12 cellular contexts compared by ENCODE assay signal in genomic region chr6:47669684-47670515, GRCh38. TPM values are rescaled to one million over a fixed set of nuclear protein-coding genes. Genes with fewer than 3 reads are reported as not detected.
DNase-seq lines count a peak whose midpoint lies in the region; ATAC-seq and TF ChIP-seq lines count a peak whose summit lies in the region.
"Had no signal": no experiment of that assay in that cellular context is flagged by ENCODE, and none has a peak within 500 bp of the region (broad histone marks: within the 10 kb centered on the region; RNA-seq: fewer than 3 reads in every experiment).

No MANE protein-coding gene starts in this region.

- ATAC-seq in HG03460 (IDR thresholded peaks at IDR 0.05; ENCODE audit: unreplicated experiment), result no peak

- H3K36me3 ChIP-seq in H7 (replicated peaks; ENCODE audit: control insufficient read depth, insufficient read depth, low read length), result no peaks in the 10 kb centered on the region
- H3K36me3 ChIP-seq in fibroblast of lung (ENCODE audit: control insufficient read depth, insufficient read depth, low read length), result no peaks in the 10 kb centered on the region
- H3K36me3 ChIP-seq: ascending aorta had no signal

- no peaks in the 10 kb centered on the region for H3K9me3 ChIP-seq in fibroblast of lung (ENCODE audit: control insufficient read depth, insufficient read depth, low read depth, low read length)
- H3K9me3 ChIP-seq: ascending aorta had no signal

- H4K20me1 ChIP-seq in fibroblast of lung (ENCODE audit: control insufficient read depth, extremely low read depth, insufficient read depth, low read length), result no peaks in the 10 kb centered on the region

- no peak overlapping the region for H3K9ac ChIP-seq in fibroblast of lung (ENCODE audit: insufficient read depth, low read length)

- in situ Hi-C loops in G401 (cut with HindIII; ENCODE audit: low sequenced_read_pairs), result no loop called here

- no peak overlapping the region for H3K4me2 ChIP-seq in fibroblast of lung (ENCODE audit: extremely low read depth, insufficient read depth, low read length)

- no peak overlapping the region for H3K27ac ChIP-seq in fibroblast of lung (ENCODE audit: insufficient read depth, low read length)
- H3K27ac ChIP-seq: ascending aorta had no signal

- TF ChIP-seq CTCF in fibroblast of lung (conservative IDR thresholded peaks at IDR 0.05 in 1 of 2, IDR thresholded peaks at IDR 0.05 in 1 of 2; ENCODE audit: low read depth in 1 of 2, low read length in 2 of 2), result no peak
- no peak for TF ChIP-seq CTCF in retinal pigment epithelial cell (conservative IDR thresholded peaks at IDR 0.05; ENCODE audit: low read depth, low read length)

- peak; percentile 19 for DNase-seq in H7
- DNase-seq in NCI-H82 (lab: John Stamatoyannopoulos, UW), result peak; percentile 87
- DNase-seq in fibroblast of lung (ENCODE audit: low read depth in 2 of 2), result peak; percentile 9 to 64
- peak; percentile 77 for DNase-seq in retinal pigment epithelial cell (ENCODE audit: low read depth)
- DNase-seq in NOMO-1 treated with dmso at 0.1 percent for 144 hours (lab: John Stamatoyannopoulos, UW; ENCODE audit: unreplicated experiment), result no peak
- no peak for DNase-seq in G401 (ENCODE audit: low spot score)
- DNase-seq in stimulated activated naive CD4-positive, alpha-beta T cell treated with Interleukin-2 at 50 U/mL for 16 hours (lab: John Stamatoyannopoulos, UW), result no peak
- DNase-seq: activated CD4-positive, alpha-beta T cell treated with anti-CD3 and anti-CD28 coated beads, Interleukin-2, amount 50 U/mL, for 1 hour; NCI-H526 treated with DMSO at 0.1 percent for 48 hours had no signal

- no peaks in the 10 kb centered on the region for H3K27me3 ChIP-seq in H7 (ENCODE audit: control insufficient read depth, insufficient read depth, low read length)
- H3K27me3 ChIP-seq in fibroblast of lung (ENCODE audit: control insufficient read depth, insufficient read depth, low read length), result no peaks in the 10 kb centered on the region
- H3K27me3 ChIP-seq: ascending aorta had no signal

- no peak overlapping the region for H2AFZ ChIP-seq in fibroblast of lung (ENCODE audit: low read length)

- H3K79me2 ChIP-seq in fibroblast of lung (ENCODE audit: control insufficient read depth, insufficient read depth, low read length), result no peaks in the 10 kb centered on the region

- no peak overlapping the region for H3K4me3 ChIP-seq in H7 (ENCODE audit: insufficient read depth, low read depth, low read length)
- no peak overlapping the region for H3K4me3 ChIP-seq in fibroblast of lung (replicated peaks in 1 of 4; ENCODE audit: control extremely low read depth in 1 of 4, insufficient read depth in 1 of 4, low read depth in 3 of 4, low read length in 4 of 4)
- H3K4me3 ChIP-seq in retinal pigment epithelial cell (ENCODE audit: low read length), result no peak overlapping the region
- H3K4me3 ChIP-seq: ascending aorta had no signal

- no peaks in the 10 kb centered on the region for H3K4me1 ChIP-seq in fibroblast of lung (ENCODE audit: control insufficient read depth, extremely low read depth, insufficient read depth, low read length)
- H3K4me1 ChIP-seq: ascending aorta had no signal

RNA-seq across cellular contexts. Expression of gene ADGRF4, which starts 28.5 kb away (rescaled TPM):
- total RNA-seq in H7 (2014; rRNA removed; shearing (Covaris generic)), result 0.03 TPM in 1 of 2 replicates, not detected in the other
- under 0.01 TPM in 1 of 2 replicates, not detected in the other for total RNA-seq in fibroblast of lung
- 0.08 TPM in 1 of 2 replicates, not detected in the other for polyA plus RNA-seq in fibroblast of lung
- polyA plus RNA-seq in fibroblast of lung (2012), result 0.05 TPM in 1 of 2 replicates, not detected in the other
- not detected in 2 replicates for polyA minus RNA-seq in fibroblast of lung (ENCODE audit: low replicate concordance)
- total RNA-seq in G401 (2014; rRNA removed; shearing (Covaris generic)), result not detected in 2 replicates
- total RNA-seq: ascending aorta, pulmonary artery endothelial cell had no signal

Comparison
In these comparisons a context has a peak if more than half of its experiments do, and no peak if none do; other contexts are left out.
1. DNase-seq: peak in H7 (single experiment), NCI-H82 (single experiment), fibroblast of lung (2 of 2) and retinal pigment epithelial cell (single experiment); none in NOMO-1 treated with dmso at 0.1 percent for 144 hours (single experiment), G401 (single experiment) and stimulated activated naive CD4-positive, alpha-beta T cell treated with Interleukin-2 at 50 U/mL for 16 hours (single experiment).